ENCODE assay signal across 3 cellular contexts in genomic region chr2:130245976-130246375, GRCh38.
TF ChIP-seq lines count a peak whose summit lies in the region.

No MANE protein-coding gene starts in this region.

TF ChIP-seq in SK-N-SH, 30 proteins besides CTCF, POLR2A, EP300 and RAD21:
- TF ChIP-seq, protein P1, sequence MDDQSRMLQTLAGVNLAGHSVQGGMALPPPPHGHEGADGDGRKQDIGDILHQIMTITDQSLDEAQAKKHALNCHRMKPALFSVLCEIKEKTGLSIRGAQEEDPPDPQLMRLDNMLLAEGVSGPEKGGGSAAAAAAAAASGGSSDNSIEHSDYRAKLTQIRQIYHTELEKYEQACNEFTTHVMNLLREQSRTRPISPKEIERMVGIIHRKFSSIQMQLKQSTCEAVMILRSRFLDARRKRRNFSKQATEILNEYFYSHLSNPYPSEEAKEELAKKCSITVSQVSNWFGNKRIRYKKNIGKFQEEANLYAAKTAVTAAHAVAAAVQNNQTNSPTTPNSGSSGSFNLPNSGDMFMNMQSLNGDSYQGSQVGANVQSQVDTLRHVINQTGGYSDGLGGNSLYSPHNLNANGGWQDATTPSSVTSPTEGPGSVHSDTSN (IDR thresholded peaks at IDR 0.05), result no peak
- TF ChIP-seq CHD2 (IDR thresholded peaks at IDR 0.05; ENCODE audit: low read length, partially characterized antibody), result no peak
- TF ChIP-seq GATA2 (CRISPR knock-in tag; IDR thresholded peaks at IDR 0.05), result no peak
- no peak for TF ChIP-seq EZH2phosphoT487 (IDR thresholded peaks at IDR 0.05; ENCODE audit: borderline replicate concordance, low read depth)

TF ChIP-seq in SK-N-SH treated with all-trans-retinoic acid at 6 μM for 48 hours, 23 proteins besides CTCF, POLR2A, EP300 and RAD21:
- TF ChIP-seq ISL1 (CRISPR knock-in tag; IDR thresholded peaks at IDR 0.05), result no peak
- no peak for TF ChIP-seq POU6F1 (CRISPR knock-in tag; IDR thresholded peaks at IDR 0.05; ENCODE audit: borderline replicate concordance, low read depth)
- TF ChIP-seq ZNF70 (CRISPR knock-in tag; IDR thresholded peaks at IDR 0.05), result no peak
- no peak for TF ChIP-seq PPARA (CRISPR knock-in tag; IDR thresholded peaks at IDR 0.05; ENCODE audit: borderline replicate concordance)
- no peak for TF ChIP-seq ZFP3 (CRISPR knock-in tag; IDR thresholded peaks at IDR 0.05)
- TF ChIP-seq RARB (CRISPR knock-in tag; IDR thresholded peaks at IDR 0.05), result no peak
- no peak for TF ChIP-seq OSR1 (CRISPR knock-in tag; IDR thresholded peaks at IDR 0.05)

TF ChIP-seq in HepG2, 621 proteins besides CTCF, POLR2A, EP300 and RAD21:
- TF ChIP-seq ZNF441 (CRISPR knock-in tag; IDR thresholded peaks at IDR 0.05; ENCODE audit: borderline replicate concordance), result no peak
- no peak for TF ChIP-seq ZNF33A (CRISPR knock-in tag; IDR thresholded peaks at IDR 0.05; ENCODE audit: borderline replicate concordance)
- TF ChIP-seq, protein P2, sequence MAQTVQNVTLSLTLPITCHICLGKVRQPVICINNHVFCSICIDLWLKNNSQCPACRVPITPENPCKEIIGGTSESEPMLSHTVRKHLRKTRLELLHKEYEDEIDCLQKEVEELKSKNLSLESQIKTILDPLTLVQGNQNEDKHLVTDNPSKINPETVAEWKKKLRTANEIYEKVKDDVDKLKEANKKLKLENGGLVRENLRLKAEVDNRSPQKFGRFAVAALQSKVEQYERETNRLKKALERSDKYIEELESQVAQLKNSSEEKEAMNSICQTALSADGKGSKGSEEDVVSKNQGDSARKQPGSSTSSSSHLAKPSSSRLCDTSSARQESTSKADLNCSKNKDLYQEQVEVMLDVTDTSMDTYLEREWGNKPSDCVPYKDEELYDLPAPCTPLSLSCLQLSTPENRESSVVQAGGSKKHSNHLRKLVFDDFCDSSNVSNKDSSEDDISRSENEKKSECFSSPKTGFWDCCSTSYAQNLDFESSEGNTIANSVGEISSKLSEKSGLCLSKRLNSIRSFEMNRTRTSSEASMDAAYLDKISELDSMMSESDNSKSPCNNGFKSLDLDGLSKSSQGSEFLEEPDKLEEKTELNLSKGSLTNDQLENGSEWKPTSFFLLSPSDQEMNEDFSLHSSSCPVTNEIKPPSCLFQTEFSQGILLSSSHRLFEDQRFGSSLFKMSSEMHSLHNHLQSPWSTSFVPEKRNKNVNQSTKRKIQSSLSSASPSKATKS (CRISPR knock-in tag; IDR thresholded peaks at IDR 0.05), result no peak
- no peak for TF ChIP-seq TOE1 (CRISPR knock-in tag; IDR thresholded peaks at IDR 0.05)
- no peak for TF ChIP-seq ZNF713 (CRISPR knock-in tag; IDR thresholded peaks at IDR 0.05)
- TF ChIP-seq ETS1 (CRISPR knock-in tag; IDR thresholded peaks at IDR 0.05), result no peak
- no peak for TF ChIP-seq SRF (IDR thresholded peaks at IDR 0.05; ENCODE audit: low read depth, low read length)
- TF ChIP-seq ATF2 (CRISPR knock-in tag; IDR thresholded peaks at IDR 0.05), result no peak
- no peak for TF ChIP-seq LBX2 (CRISPR knock-in tag; IDR thresholded peaks at IDR 0.05; ENCODE audit: borderline replicate concordance)
- no peak for TF ChIP-seq NFKB2 (CRISPR knock-in tag; IDR thresholded peaks at IDR 0.05; ENCODE audit: borderline replicate concordance)
- no peak for TF ChIP-seq ZNF281 (CRISPR knock-in tag; IDR thresholded peaks at IDR 0.05; ENCODE audit: borderline replicate concordance)
- TF ChIP-seq ATRX (CRISPR knock-in tag; IDR thresholded peaks at IDR 0.05; ENCODE audit: borderline replicate concordance), result no peak
- no peak for TF ChIP-seq DNMT1 (CRISPR knock-in tag; IDR thresholded peaks at IDR 0.05)
- TF ChIP-seq SSRP1 (CRISPR knock-in tag; IDR thresholded peaks at IDR 0.05), result no peak
- TF ChIP-seq TIGD3 (CRISPR knock-in tag; IDR thresholded peaks at IDR 0.05; ENCODE audit: borderline replicate concordance), result no peak
- no peak for TF ChIP-seq SNAPC2 (CRISPR knock-in tag; IDR thresholded peaks at IDR 0.05)
- TF ChIP-seq MED8 (CRISPR knock-in tag; IDR thresholded peaks at IDR 0.05; ENCODE audit: insufficient replicate concordance), result no peak
